1 cellular context compared by ENCODE assay signal in the genomic region with DNA sequence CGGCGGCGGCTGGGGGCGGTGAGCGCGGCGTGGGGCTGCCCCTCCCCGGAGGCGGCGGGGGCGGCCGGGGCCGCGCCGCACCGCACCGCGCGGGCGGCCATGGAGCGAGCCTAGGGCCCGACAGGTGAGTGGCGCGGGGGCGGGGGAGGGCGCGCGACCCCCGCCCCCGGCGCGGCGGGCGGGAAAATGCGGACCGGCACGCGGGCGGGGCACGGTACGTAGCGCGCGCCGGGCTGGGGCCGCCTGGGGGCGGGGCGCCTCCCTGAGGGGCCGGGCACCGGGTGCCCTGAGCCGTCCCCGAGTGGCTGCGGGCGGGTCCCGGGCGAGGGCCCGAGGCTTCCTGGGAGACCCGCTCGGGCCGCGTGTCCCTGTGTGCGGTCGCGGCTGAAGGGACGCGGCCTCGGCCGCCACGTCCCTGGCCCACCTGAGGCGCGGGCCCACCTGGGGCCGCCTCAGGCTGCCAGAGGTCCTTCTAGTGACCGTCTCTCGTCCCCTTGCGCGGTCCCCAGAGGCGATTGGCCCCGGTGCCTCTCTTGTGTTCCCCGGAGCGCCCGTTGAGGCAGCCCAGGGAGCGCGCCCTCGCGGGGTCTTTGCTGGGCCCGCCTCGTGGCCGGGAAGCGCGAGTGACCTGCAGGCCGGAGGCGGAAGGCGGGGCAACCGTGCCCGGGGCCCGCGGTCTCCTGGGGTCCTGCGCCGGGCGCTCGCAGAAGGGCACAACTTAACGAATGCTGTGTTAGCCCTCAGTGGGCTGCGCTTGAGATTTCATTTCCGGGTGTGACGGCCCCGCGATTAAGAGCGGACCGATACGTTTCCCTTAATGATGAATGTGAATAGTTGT.
A peak's percentile ranks its signal among the peaks of the same experiment; 100 is the strongest.
TF ChIP-seq lines count a peak whose summit lies in the region.

No MANE protein-coding gene starts in this region.

TF ChIP-seq in H1, 55 proteins besides CTCF, POLR2A, EP300 and RAD21:
- TF ChIP-seq ASH2L (IDR thresholded peaks at IDR 0.05; ENCODE audit: low read length) (peak; percentile 56), MAX (IDR thresholded peaks at IDR 0.05) (peak; percentile 81), USF2 (IDR thresholded peaks at IDR 0.05; ENCODE audit: low read length) (no peak), EGR1 (IDR thresholded peaks at IDR 0.05; ENCODE audit: borderline replicate concordance, low read depth, low read length) (peak; percentile 91), SRF (IDR thresholded peaks at IDR 0.05; ENCODE audit: low read depth, low read length) (0 out of 2 replicates have a peak, but pooled peaks have one; percentile 38), CBX8 (IDR thresholded peaks at IDR 0.05; ENCODE audit: borderline replicate concordance, low read depth, low read length) (no peak), RBBP5 (IDR thresholded peaks at IDR 0.05; ENCODE audit: borderline replicate concordance, low read depth, low read length) (peak; percentile 86; the same call in 1 of the 2 replicates), HDAC2 (IDR thresholded peaks at IDR 0.05; ENCODE audit: borderline replicate concordance in 1 of 2, low read depth in 2 of 2, low read length in 2 of 2) (peak in 1 of 2 experiments; percentile 50; a peak in 1 of 4 replicates), YY1 (IDR thresholded peaks at IDR 0.05; ENCODE audit: low read depth, low read length) (peak; percentile 37; the same call in 1 of the 2 replicates), TAF1 (IDR thresholded peaks at IDR 0.05; ENCODE audit: low read depth, low read length) (peak; percentile 71), TCF12 (IDR thresholded peaks at IDR 0.05; ENCODE audit: low read depth, low read length) (no peak), TBP (IDR thresholded peaks at IDR 0.05; ENCODE audit: low read depth, low read length) (0 out of 2 replicates have a peak, but pooled peaks have one; percentile 12), SIN3A (conservative IDR thresholded peaks at IDR 0.05 in 1 of 2, IDR thresholded peaks at IDR 0.05 in 1 of 2; ENCODE audit: low read depth in 1 of 2, low read length in 2 of 2) (peak in 1 of 2 experiments; percentile 45; a peak in 1 of 4 replicates), NANOG (IDR thresholded peaks at IDR 0.05; ENCODE audit: insufficient read depth, low read depth, low read length, poor library complexity, severe bottlenecking) (no peak), CREB1 (IDR thresholded peaks at IDR 0.05) (peak; percentile 91), CHD2 (IDR thresholded peaks at IDR 0.05; ENCODE audit: low read length) (no peak), PHF8 (conservative IDR thresholded peaks at IDR 0.05; ENCODE audit: low read depth, low read length) (peak; percentile 80), SAP30 (IDR thresholded peaks at IDR 0.05; ENCODE audit: insufficient read depth, insufficient replicate concordance, low read length) (no peak), E2F6 (IDR thresholded peaks at IDR 0.05) (peak; percentile 53), FOSL1 (IDR thresholded peaks at IDR 0.05; ENCODE audit: insufficient read depth, low read depth, low read length) (peak; percentile 52; the same call in 1 of the 2 replicates), KDM4A (IDR thresholded peaks at IDR 0.05; ENCODE audit: low read depth, low read length, severe bottlenecking) (peak; percentile 92), POLR2AphosphoS5 (IDR thresholded peaks at IDR 0.05; ENCODE audit: low read depth, low read length) (peak; percentile 62; the same call in 1 of the 2 replicates)
